ENCODE assay signal across 1 cellular context in the genomic region with DNA sequence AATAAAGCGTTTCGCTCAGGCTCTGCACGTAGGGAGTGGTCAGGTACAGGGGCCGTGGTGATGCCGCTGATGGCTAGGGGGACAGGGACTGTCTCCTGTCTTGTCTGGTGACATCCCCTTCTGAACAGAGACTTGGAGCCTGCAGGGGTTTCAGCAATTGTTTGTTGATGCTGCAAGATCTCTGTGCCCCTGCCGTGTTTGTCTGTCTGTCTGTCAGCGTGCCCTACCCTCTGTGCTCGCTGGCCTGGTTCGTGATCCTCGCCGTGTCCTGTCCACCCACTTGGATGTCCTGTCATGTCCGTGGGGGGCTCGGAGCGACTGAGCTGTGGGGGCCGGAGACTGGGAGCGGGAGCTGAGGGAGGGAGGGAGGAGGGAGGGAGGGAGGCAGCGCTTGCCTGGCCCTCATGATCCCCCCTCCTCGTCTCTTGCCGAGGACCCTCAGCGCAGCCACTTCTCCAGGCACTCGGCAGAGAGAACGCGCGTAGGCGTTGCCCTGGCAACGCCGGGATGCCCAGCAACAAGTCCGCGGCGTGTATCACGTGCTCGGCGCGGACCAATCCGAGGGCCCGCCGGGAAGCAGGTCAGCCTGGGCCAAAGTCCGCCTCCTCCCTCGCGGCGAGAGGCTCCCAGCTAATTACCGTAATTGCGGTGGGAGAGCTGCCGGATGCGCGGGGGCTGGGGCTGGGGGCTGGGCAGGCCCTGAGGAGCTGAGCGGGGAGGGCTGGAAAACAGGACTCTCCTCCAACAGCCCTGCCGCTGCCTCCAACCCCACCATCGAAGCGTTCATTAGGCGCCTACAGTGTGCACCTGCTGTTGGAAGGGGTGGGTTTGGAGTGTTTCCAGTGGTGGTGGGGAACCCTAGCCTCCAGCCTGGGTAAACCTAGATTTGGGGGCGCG.
A peak's percentile ranks its signal among the peaks of the same experiment; 100 is the strongest.
TF ChIP-seq lines count a peak whose summit lies in the region.

No MANE protein-coding gene starts in this region.

TF ChIP-seq in liver, 16 proteins besides CTCF, POLR2A, EP300 and RAD21 (continued from another document):
- TF ChIP-seq, protein P1, sequence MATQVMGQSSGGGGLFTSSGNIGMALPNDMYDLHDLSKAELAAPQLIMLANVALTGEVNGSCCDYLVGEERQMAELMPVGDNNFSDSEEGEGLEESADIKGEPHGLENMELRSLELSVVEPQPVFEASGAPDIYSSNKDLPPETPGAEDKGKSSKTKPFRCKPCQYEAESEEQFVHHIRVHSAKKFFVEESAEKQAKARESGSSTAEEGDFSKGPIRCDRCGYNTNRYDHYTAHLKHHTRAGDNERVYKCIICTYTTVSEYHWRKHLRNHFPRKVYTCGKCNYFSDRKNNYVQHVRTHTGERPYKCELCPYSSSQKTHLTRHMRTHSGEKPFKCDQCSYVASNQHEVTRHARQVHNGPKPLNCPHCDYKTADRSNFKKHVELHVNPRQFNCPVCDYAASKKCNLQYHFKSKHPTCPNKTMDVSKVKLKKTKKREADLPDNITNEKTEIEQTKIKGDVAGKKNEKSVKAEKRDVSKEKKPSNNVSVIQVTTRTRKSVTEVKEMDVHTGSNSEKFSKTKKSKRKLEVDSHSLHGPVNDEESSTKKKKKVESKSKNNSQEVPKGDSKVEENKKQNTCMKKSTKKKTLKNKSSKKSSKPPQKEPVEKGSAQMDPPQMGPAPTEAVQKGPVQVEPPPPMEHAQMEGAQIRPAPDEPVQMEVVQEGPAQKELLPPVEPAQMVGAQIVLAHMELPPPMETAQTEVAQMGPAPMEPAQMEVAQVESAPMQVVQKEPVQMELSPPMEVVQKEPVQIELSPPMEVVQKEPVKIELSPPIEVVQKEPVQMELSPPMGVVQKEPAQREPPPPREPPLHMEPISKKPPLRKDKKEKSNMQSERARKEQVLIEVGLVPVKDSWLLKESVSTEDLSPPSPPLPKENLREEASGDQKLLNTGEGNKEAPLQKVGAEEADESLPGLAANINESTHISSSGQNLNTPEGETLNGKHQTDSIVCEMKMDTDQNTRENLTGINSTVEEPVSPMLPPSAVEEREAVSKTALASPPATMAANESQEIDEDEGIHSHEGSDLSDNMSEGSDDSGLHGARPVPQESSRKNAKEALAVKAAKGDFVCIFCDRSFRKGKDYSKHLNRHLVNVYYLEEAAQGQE (IDR thresholded peaks at IDR 0.05), result peak; percentile 58
- peak; percentile 88 for TF ChIP-seq SP1 (IDR thresholded peaks at IDR 0.05)
- TF ChIP-seq, protein P2, sequence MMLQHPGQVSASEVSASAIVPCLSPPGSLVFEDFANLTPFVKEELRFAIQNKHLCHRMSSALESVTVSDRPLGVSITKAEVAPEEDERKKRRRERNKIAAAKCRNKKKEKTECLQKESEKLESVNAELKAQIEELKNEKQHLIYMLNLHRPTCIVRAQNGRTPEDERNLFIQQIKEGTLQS (IDR thresholded peaks at IDR 0.05), result no peak
- TF ChIP-seq RXRA (IDR thresholded peaks at IDR 0.05), result no peak
- no peak for TF ChIP-seq GABPA (IDR thresholded peaks at IDR 0.05 in 1 of 2, conservative IDR thresholded peaks at IDR 0.05 in 1 of 2)
- no peak for TF ChIP-seq EGR1 (IDR thresholded peaks at IDR 0.05; ENCODE audit: low read depth in 2 of 2)
- TF ChIP-seq FOXA2 (IDR thresholded peaks at IDR 0.05), result no peak
- no peak for TF ChIP-seq FOXA1 (IDR thresholded peaks at IDR 0.05)
